13 cellular contexts compared by ENCODE assay signal in genomic region chr15:34259557-34259956, GRCh38.
"Had no signal": no experiment of that assay in that cellular context is flagged by ENCODE, and none has a peak within 500 bp of the region (broad histone marks: within the 10 kb centered on the region; RNA-seq: fewer than 3 reads in every experiment).

No MANE protein-coding gene starts in this region.

- H3K4me3 Mint-ChIP-seq: activated naive CD8-positive, alpha-beta T cell treated with anti-CD3 and anti-CD28 coated beads, Interleukin-2, amount 10 ng/mL, durations not matched to agents 7 days and 5 days; mesothelial cell of epicardium; natural killer cell had no signal

- H3K27ac ChIP-seq: ovary, prostate gland, tibial artery had no signal

- H3K9me3 Mint-ChIP-seq: activated naive CD8-positive, alpha-beta T cell treated with anti-CD3 and anti-CD28 coated beads, Interleukin-2, amount 10 ng/mL, durations not matched to agents 7 days and 5 days; mesothelial cell of epicardium; natural killer cell had no signal

- H3K4me1 Mint-ChIP-seq: natural killer cell had no signal

- H3K9me3 ChIP-seq: ovary, prostate gland, tibial artery had no signal

- ATAC-seq: natural killer cell; stimulated activated naive CD8-positive, alpha-beta T cell treated with anti-CD3 and anti-CD28 coated beads, Interleukin-15, Interleukin-2, amounts not matched to agents 100 U/mL and 50 U/mL, for 24 hours had no signal

- H3K4me1 ChIP-seq: prostate gland, tibial artery had no signal

- H3K4me3 ChIP-seq: ovary, prostate gland, tibial artery had no signal

- H3K27me3 Mint-ChIP-seq: activated naive CD8-positive, alpha-beta T cell treated with anti-CD3 and anti-CD28 coated beads, Interleukin-2, amount 10 ng/mL, durations not matched to agents 7 days and 5 days had no signal

- H3K36me3 ChIP-seq: ovary, prostate gland had no signal

- H3K27ac Mint-ChIP-seq: activated naive CD8-positive, alpha-beta T cell treated with anti-CD3 and anti-CD28 coated beads, Interleukin-2, amount 10 ng/mL, durations not matched to agents 7 days and 5 days; mesothelial cell of epicardium; natural killer cell had no signal

- DNase-seq: activated CD4-positive, alpha-beta T cell treated with anti-CD3 and anti-CD28 coated beads for 4 hours; activated CD4-positive, alpha-beta T cell treated with anti-CD3 and anti-CD28 coated beads, Interleukin-2, amount 50 U/mL, for 48 hours; activated CD4-positive, CD25-positive, alpha-beta regulatory T cell; activated gamma-delta T cell treated with Interleukin-2 at 50 U/mL for 16 hours; activated naive CD8-positive, alpha-beta T cell treated with anti-CD3 and anti-CD28 coated beads, Interleukin-2, amount 10 ng/mL, durations not matched to agents 7 days and 5 days; natural killer cell; ovary; stimulated activated CD4-positive, alpha-beta T cell treated with anti-CD3 and anti-CD28 coated beads, Interleukin-4, amount 100 ng/mL, for 24 hours; stimulated activated naive CD8-positive, alpha-beta T cell treated with anti-CD3 and anti-CD28 coated beads, Interleukin-15, Interleukin-2, amounts not matched to agents 100 U/mL and 50 U/mL, for 24 hours; T1000; tibial artery had no signal

- H3K27me3 ChIP-seq: ovary, tibial artery had no signal
